In the genomic region with DNA sequence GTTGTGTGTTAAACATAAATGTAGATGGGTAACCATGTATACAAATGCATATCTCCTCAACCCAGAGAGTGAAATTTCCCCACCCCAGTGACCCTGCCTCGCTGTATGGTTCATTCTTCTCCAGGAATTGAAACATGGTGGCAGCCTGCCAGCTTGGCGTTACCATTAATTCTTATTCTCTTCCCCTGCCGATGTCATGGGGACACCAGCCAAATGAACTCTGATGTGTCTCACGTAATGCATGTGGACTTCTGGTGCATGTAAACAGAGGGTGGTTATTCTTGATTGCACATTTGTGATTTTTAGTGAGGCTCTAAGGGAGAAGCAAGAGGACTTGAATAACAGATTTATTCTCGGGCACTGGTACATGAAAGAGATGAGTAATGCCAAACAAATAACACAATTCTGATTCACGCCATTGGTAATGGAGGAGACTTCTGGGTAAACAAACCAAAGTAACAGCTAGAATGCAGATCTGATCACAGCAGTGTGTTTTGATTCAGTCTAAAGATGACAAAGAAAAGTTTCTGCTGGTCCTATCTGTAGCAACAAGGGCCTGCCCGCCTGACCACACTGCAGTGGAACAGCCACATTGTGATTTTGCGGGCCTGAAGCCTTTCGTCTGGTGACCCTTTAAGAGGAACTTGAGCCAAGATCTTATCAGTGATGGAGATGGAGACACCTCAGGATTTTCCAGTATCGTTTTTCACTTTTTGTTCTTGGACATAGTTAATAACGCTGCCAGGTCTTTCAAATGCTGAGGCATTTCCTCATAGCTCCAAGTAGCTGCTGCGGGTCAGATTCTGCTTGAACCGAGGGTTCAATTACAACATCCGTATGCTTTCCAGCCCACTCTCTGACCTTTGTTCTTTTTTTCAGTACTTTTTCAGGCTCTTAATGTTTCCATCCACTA, we compare ENCODE assay signal across 9 cellular contexts.
DNase-seq lines count a peak whose midpoint lies in the region; ATAC-seq and TF ChIP-seq lines count a peak whose summit lies in the region.
"Had no signal": no experiment of that assay in that cellular context is flagged by ENCODE, and none has a peak within 500 bp of the region (broad histone marks: within the 10 kb centered on the region; RNA-seq: fewer than 3 reads in every experiment).

No MANE protein-coding gene starts in this region.

- 93 to 97% methylated on average over 13 to 14 of the region's 14 CpGs for WGBS in endodermal cell (ENCODE audit: insufficient coverage in 1 of 2, insufficient read length in 1 of 2), 2 experiments

- no peak for TF ChIP-seq RAD21 in Ishikawa (IDR thresholded peaks at IDR 0.05; ENCODE audit: low read depth)

- H3K4me1 Mint-ChIP-seq in mesothelial cell of epicardium (peaks cover 60% of the 10 kb centered on the region), endodermal cell (no peaks in the 10 kb centered on the region)

- H3K4me1 ChIP-seq in colonic mucosa = no peaks in the 10 kb centered on the region
- H3K4me1 ChIP-seq in endodermal cell (ENCODE audit: control insufficient read depth, insufficient read depth, low read length) = no peaks in the 10 kb centered on the region

- no peaks in the 10 kb centered on the region for H3K9me3 ChIP-seq in colonic mucosa
- no peaks in the 10 kb centered on the region for H3K9me3 ChIP-seq in endodermal cell (ENCODE audit: control insufficient read depth, low read length)

- peaks cover 7% of the 10 kb centered on the region for H3K36me3 Mint-ChIP-seq in mesothelial cell of epicardium
- peaks cover 25% of the 10 kb centered on the region for H3K36me3 Mint-ChIP-seq in endodermal cell (ENCODE audit: low read depth)

- H3K27ac ChIP-seq in 22Rv1 (peak overlapping the region; percentile 60), colonic mucosa (peak overlapping the region; percentile 23), endodermal cell (ENCODE audit: low read depth, low read length) (no peak overlapping the region)

- H3K4me3 Mint-ChIP-seq in mesothelial cell of epicardium = no peak overlapping the region
- no peak overlapping the region for H3K4me3 Mint-ChIP-seq in endodermal cell
- H3K4me3 Mint-ChIP-seq: activated B cell treated with CpG ODN at 0.5 μM for 24 hours had no signal

- H3K27me3 ChIP-seq in colonic mucosa (no peaks in the 10 kb centered on the region), endodermal cell (ENCODE audit: control insufficient read depth, insufficient read depth, low read length, poor library complexity, severe bottlenecking) (no peaks in the 10 kb centered on the region)

- H3K9ac ChIP-seq in colonic mucosa (ENCODE audit: low read depth in 2 of 2, low read length in 2 of 2) (no peak overlapping the region), endodermal cell (ENCODE audit: extremely low read depth, low read length, poor library complexity, severe bottlenecking) (no peak overlapping the region)

- no peak overlapping the region for H3K4me3 ChIP-seq in colonic mucosa
- H3K4me3 ChIP-seq in endodermal cell (ENCODE audit: low read length) = no peak overlapping the region

- H3K36me3 ChIP-seq in colonic mucosa = no peaks in the 10 kb centered on the region
- peaks cover 40% of the 10 kb centered on the region for H3K36me3 ChIP-seq in endodermal cell (ENCODE audit: control insufficient read depth, insufficient read depth, low read length)

- H3K27me3 Mint-ChIP-seq in mesothelial cell of epicardium (ENCODE audit: low read depth) (no peaks in the 10 kb centered on the region), endodermal cell (ENCODE audit: insufficient read depth) (no peaks in the 10 kb centered on the region)
- H3K27me3 Mint-ChIP-seq: activated B cell treated with CpG ODN at 0.5 μM for 24 hours had no signal

- peak overlapping the region; percentile 97 for H3K27ac Mint-ChIP-seq in mesothelial cell of epicardium
- H3K27ac Mint-ChIP-seq in endodermal cell = no peak overlapping the region
- H3K27ac Mint-ChIP-seq: activated B cell treated with CpG ODN at 0.5 μM for 24 hours had no signal

- DNase-seq in colonic mucosa (peak; percentile 42), mesothelial cell of epicardium (ENCODE audit: low spot score in 2 of 2, unreplicated experiment in 2 of 2) (no peak), NCI-H524 treated with DMSO at 0.1 percent for 48 hours (lab: John Stamatoyannopoulos, UW) (no peak), endodermal cell (no peak)
- DNase-seq: activated B cell treated with CpG ODN at 0.5 μM for 24 hours had no signal

- no peaks in the 10 kb centered on the region for H3K9me3 Mint-ChIP-seq in mesothelial cell of epicardium
- no peaks in the 10 kb centered on the region for H3K9me3 Mint-ChIP-seq in endodermal cell
- H3K9me3 Mint-ChIP-seq: activated B cell treated with CpG ODN at 0.5 μM for 24 hours had no signal

- no peak for TF ChIP-seq CTCF in 22Rv1 (IDR thresholded peaks at IDR 0.05)
- TF ChIP-seq CTCF in colonic mucosa (IDR thresholded peaks at IDR 0.05) = no peak
- no peak for TF ChIP-seq CTCF in mesothelial cell of epicardium (IDR thresholded peaks at IDR 0.05; ENCODE audit: unreplicated experiment)
- TF ChIP-seq CTCF in endodermal cell (conservative IDR thresholded peaks at IDR 0.05) = no peak

- TF ChIP-seq EP300 in Ishikawa (IDR thresholded peaks at IDR 0.05; ENCODE audit: borderline replicate concordance) = peak; percentile 72

- no peak for ATAC-seq in HG02588 (IDR thresholded peaks at IDR 0.05; ENCODE audit: unreplicated experiment)
- no peak for ATAC-seq in HG03457 (IDR thresholded peaks at IDR 0.05; ENCODE audit: unreplicated experiment)

- intact Hi-C loops in colonic mucosa (cut with DNase I) = no loop called here

TF ChIP-seq in Ishikawa, 13 proteins besides CTCF, POLR2A, EP300 and RAD21:
- TF ChIP-seq TCF12 (IDR thresholded peaks at IDR 0.05; ENCODE audit: low read depth) (peak; percentile 77), NFIC (IDR thresholded peaks at IDR 0.05) (peak; percentile 90), TAF1 (IDR thresholded peaks at IDR 0.05; ENCODE audit: low read depth) (no peak), TEAD4 (IDR thresholded peaks at IDR 0.05) (peak; percentile 59), ZBTB7A (IDR thresholded peaks at IDR 0.05; ENCODE audit: low read depth) (no peak), CEBPB (IDR thresholded peaks at IDR 0.05) (0 out of 2 replicates have a peak, but pooled peaks have one; percentile 50), YY1 (IDR thresholded peaks at IDR 0.05; ENCODE audit: low read depth) (no peak), FOXM1 (IDR thresholded peaks at IDR 0.05; ENCODE audit: borderline replicate concordance, low read depth) (0 out of 2 replicates have a peak, but pooled peaks have one; percentile 52)
- TF ChIP-seq, protein P1, sequence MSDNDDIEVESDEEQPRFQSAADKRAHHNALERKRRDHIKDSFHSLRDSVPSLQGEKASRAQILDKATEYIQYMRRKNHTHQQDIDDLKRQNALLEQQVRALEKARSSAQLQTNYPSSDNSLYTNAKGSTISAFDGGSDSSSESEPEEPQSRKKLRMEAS (IDR thresholded peaks at IDR 0.05) = peak; percentile 36; the same call in 1 of the 2 replicates
- TF ChIP-seq, protein P2, sequence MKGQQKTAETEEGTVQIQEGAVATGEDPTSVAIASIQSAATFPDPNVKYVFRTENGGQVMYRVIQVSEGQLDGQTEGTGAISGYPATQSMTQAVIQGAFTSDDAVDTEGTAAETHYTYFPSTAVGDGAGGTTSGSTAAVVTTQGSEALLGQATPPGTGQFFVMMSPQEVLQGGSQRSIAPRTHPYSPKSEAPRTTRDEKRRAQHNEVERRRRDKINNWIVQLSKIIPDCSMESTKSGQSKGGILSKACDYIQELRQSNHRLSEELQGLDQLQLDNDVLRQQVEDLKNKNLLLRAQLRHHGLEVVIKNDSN (IDR thresholded peaks at IDR 0.05) = 0 out of 2 replicates have a peak, but pooled peaks have one; percentile 18
